1 cellular context compared by ENCODE assay signal in the genomic region with DNA sequence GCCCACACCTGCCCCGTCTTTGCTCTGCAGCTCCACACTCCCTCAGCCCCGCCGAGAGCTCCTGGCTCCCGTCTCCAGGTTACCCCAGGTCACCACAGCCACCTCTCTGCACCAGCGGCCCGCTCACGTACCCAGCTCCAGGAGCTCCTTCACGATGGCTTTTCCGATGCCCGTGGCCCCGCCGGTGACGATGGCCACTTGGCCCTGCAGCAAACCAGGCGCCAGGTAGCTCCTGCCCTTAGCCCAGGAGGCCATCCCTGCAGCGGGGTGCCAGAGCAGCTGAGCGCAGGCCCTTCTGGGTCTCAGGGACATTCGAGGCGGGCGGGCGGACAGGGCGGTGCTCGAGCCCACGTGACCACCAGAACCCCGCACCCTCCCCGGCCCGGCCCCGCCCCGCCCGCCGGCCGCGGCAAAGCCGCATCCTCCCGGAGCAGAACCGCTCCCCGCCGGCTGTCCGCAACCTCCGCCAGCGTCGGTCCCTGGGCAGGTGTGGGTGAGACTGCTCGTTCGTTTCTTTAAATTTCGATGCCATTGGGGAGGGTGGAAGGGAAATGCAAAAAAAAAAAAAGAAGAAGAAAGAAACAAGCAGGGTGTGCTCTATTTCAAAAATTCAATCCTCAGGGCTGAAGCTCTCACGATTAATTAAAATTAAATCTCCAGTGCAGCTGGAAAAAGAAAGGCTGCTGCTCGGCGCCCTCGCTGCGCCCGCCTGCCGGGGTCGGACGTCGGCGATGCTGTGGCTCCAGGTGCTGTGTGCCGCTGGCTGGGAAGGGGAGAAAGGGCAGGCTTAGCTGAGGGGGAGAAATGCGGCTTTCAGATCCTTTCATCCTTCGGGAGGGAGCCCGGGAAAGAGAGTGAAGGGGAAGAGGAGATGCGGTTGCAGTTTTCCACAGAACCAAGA.
TF ChIP-seq lines count a peak whose summit lies in the region.

A gene (minus strand): TSS at position 323 of the 901 bp plus-strand sequence. CDS start 68 bp downstream, at position 255.
A gene with protein sequence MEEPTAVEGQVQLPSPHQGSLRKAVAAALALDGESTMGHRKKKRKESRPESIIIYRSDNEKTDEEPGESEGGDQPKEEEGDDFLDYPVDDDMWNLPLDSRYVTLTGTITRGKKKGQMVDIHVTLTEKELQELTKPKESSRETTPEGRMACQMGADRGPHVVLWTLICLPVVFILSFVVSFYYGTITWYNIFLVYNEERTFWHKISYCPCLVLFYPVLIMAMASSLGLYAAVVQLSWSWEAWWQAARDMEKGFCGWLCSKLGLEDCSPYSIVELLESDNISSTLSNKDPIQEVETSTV (plus strand): TSS at position 433 of the 901 bp plus-strand sequence. CDS start 14,045 bp downstream, outside the sequence.

TF ChIP-seq in HepG2, 621 proteins besides CTCF, POLR2A, EP300 and RAD21 (continued from another document and continues in another):
- peak; percentile 82 for TF ChIP-seq ELF3 (CRISPR knock-in tag; IDR thresholded peaks at IDR 0.05)
- TF ChIP-seq, protein P1, sequence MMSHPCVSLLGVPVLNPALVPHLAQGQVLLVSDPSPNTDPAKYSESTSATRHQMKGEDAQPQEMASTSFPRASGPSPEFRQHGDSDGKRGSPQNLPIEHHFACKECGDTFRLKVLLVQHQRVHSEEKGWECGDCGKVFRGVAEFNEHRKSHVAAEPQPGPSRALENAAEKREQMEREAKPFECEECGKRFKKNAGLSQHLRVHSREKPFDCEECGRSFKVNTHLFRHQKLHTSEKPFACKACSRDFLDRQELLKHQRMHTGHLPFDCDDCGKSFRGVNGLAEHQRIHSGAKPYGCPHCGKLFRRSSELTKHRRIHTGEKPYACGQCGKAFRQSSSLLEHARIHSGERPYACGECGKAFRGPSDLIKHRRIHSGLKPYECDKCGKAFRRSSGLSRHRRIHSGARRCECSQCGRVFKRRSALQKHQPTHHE (CRISPR knock-in tag; IDR thresholded peaks at IDR 0.05; ENCODE audit: borderline replicate concordance): peak; percentile 90
- TF ChIP-seq, protein P2, sequence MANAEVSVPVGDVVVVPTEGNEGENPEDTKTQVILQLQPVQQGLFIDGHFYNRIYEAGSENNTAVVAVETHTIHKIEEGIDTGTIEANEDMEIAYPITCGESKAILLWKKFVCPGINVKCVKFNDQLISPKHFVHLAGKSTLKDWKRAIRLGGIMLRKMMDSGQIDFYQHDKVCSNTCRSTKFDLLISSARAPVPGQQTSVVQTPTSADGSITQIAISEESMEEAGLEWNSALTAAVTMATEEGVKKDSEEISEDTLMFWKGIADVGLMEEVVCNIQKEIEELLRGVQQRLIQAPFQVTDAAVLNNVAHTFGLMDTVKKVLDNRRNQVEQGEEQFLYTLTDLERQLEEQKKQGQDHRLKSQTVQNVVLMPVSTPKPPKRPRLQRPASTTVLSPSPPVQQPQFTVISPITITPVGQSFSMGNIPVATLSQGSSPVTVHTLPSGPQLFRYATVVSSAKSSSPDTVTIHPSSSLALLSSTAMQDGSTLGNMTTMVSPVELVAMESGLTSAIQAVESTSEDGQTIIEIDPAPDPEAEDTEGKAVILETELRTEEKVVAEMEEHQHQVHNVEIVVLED (CRISPR knock-in tag; IDR thresholded peaks at IDR 0.05; ENCODE audit: borderline replicate concordance): peak; percentile 70
- TF ChIP-seq SIX4 (CRISPR knock-in tag; IDR thresholded peaks at IDR 0.05): peak; percentile 63; the same call in 1 of the 2 replicates
- no peak; the same call in none of the 2 replicates for TF ChIP-seq KDM4B (CRISPR knock-in tag; IDR thresholded peaks at IDR 0.05)
- no peak for TF ChIP-seq ZNF75D (CRISPR knock-in tag; IDR thresholded peaks at IDR 0.05; ENCODE audit: borderline replicate concordance)
- TF ChIP-seq ZFP36 (IDR thresholded peaks at IDR 0.05; ENCODE audit: borderline replicate concordance, low read depth, low read length, partially characterized antibody): no peak
- peak; percentile 98 for TF ChIP-seq KAT7 (CRISPR knock-in tag; IDR thresholded peaks at IDR 0.05; ENCODE audit: borderline replicate concordance)
- TF ChIP-seq, protein P3, sequence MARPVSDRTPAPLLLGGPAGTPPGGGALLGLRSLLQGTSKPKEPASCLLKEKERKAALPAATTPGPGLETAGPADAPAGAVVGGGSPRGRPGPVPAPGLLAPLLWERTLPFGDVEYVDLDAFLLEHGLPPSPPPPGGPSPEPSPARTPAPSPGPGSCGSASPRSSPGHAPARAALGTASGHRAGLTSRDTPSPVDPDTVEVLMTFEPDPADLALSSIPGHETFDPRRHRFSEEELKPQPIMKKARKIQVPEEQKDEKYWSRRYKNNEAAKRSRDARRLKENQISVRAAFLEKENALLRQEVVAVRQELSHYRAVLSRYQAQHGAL (CRISPR knock-in tag; IDR thresholded peaks at IDR 0.05; ENCODE audit: not compliant biosample characterization): no peak
- TF ChIP-seq FIP1L1 (IDR thresholded peaks at IDR 0.05; ENCODE audit: borderline replicate concordance, insufficient read depth, low read depth, low read length): no peak; the same call in 1 of the 2 replicates
- TF ChIP-seq ZNF367 (CRISPR knock-in tag; IDR thresholded peaks at IDR 0.05; ENCODE audit: borderline replicate concordance): no peak; the same call in 1 of the 2 replicates
- peak; percentile 22; the same call in 1 of the 2 replicates for TF ChIP-seq GFI1 (CRISPR knock-in tag; IDR thresholded peaks at IDR 0.05; ENCODE audit: borderline replicate concordance)
- TF ChIP-seq, protein P4, sequence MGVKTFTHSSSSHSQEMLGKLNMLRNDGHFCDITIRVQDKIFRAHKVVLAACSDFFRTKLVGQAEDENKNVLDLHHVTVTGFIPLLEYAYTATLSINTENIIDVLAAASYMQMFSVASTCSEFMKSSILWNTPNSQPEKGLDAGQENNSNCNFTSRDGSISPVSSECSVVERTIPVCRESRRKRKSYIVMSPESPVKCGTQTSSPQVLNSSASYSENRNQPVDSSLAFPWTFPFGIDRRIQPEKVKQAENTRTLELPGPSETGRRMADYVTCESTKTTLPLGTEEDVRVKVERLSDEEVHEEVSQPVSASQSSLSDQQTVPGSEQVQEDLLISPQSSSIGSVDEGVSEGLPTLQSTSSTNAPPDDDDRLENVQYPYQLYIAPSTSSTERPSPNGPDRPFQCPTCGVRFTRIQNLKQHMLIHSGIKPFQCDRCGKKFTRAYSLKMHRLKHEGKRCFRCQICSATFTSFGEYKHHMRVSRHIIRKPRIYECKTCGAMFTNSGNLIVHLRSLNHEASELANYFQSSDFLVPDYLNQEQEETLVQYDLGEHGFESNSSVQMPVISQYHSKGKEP (CRISPR knock-in tag; IDR thresholded peaks at IDR 0.05): 0 out of 2 replicates have a peak, but pooled peaks have one; percentile 28
- peak; percentile 90; the same call in 1 of the 2 replicates for TF ChIP-seq ETV6 (CRISPR knock-in tag; conservative IDR thresholded peaks at IDR 0.05)
- no peak for TF ChIP-seq HHEX (CRISPR knock-in tag; IDR thresholded peaks at IDR 0.05)
- peak; percentile 86 for TF ChIP-seq NFATC3 (CRISPR knock-in tag; IDR thresholded peaks at IDR 0.05)
- TF ChIP-seq, protein P5, sequence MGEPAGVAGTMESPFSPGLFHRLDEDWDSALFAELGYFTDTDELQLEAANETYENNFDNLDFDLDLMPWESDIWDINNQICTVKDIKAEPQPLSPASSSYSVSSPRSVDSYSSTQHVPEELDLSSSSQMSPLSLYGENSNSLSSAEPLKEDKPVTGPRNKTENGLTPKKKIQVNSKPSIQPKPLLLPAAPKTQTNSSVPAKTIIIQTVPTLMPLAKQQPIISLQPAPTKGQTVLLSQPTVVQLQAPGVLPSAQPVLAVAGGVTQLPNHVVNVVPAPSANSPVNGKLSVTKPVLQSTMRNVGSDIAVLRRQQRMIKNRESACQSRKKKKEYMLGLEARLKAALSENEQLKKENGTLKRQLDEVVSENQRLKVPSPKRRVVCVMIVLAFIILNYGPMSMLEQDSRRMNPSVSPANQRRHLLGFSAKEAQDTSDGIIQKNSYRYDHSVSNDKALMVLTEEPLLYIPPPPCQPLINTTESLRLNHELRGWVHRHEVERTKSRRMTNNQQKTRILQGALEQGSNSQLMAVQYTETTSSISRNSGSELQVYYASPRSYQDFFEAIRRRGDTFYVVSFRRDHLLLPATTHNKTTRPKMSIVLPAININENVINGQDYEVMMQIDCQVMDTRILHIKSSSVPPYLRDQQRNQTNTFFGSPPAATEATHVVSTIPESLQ (CRISPR knock-in tag; conservative IDR thresholded peaks at IDR 0.05): no peak; the same call in 1 of the 2 replicates
- TF ChIP-seq CBX1 (IDR thresholded peaks at IDR 0.05; ENCODE audit: low read depth): peak; percentile 97
- TF ChIP-seq SAP130 (CRISPR knock-in tag; IDR thresholded peaks at IDR 0.05; ENCODE audit: low read depth): peak; percentile 97
- TF ChIP-seq ZFP90 (CRISPR knock-in tag; IDR thresholded peaks at IDR 0.05; ENCODE audit: borderline replicate concordance): peak; percentile 91
- TF ChIP-seq, protein P6, sequence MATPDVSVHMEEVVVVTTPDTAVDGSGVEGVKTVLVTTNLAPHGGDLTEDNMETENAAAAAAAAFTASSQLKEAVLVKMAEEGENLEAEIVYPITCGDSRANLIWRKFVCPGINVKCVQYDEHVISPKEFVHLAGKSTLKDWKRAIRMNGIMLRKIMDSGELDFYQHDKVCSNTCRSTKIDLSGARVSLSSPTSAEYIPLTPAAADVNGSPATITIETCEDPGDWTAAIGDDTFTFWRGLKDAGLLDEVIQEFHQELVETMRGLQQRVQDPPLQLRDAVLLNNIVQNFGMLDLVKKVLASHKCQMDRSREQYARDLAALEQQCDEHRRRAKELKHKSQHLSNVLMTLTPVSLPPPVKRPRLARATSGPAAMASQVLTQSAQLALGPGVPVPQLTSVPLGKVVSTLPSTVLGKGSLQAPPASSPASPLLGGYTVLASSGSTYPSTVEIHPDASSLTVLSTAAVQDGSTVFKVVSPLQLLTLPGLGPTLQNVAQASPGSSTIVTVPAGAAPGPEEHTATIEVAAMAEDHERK (CRISPR knock-in tag; IDR thresholded peaks at IDR 0.05; ENCODE audit: low read depth): no peak
- TF ChIP-seq, protein P7, sequence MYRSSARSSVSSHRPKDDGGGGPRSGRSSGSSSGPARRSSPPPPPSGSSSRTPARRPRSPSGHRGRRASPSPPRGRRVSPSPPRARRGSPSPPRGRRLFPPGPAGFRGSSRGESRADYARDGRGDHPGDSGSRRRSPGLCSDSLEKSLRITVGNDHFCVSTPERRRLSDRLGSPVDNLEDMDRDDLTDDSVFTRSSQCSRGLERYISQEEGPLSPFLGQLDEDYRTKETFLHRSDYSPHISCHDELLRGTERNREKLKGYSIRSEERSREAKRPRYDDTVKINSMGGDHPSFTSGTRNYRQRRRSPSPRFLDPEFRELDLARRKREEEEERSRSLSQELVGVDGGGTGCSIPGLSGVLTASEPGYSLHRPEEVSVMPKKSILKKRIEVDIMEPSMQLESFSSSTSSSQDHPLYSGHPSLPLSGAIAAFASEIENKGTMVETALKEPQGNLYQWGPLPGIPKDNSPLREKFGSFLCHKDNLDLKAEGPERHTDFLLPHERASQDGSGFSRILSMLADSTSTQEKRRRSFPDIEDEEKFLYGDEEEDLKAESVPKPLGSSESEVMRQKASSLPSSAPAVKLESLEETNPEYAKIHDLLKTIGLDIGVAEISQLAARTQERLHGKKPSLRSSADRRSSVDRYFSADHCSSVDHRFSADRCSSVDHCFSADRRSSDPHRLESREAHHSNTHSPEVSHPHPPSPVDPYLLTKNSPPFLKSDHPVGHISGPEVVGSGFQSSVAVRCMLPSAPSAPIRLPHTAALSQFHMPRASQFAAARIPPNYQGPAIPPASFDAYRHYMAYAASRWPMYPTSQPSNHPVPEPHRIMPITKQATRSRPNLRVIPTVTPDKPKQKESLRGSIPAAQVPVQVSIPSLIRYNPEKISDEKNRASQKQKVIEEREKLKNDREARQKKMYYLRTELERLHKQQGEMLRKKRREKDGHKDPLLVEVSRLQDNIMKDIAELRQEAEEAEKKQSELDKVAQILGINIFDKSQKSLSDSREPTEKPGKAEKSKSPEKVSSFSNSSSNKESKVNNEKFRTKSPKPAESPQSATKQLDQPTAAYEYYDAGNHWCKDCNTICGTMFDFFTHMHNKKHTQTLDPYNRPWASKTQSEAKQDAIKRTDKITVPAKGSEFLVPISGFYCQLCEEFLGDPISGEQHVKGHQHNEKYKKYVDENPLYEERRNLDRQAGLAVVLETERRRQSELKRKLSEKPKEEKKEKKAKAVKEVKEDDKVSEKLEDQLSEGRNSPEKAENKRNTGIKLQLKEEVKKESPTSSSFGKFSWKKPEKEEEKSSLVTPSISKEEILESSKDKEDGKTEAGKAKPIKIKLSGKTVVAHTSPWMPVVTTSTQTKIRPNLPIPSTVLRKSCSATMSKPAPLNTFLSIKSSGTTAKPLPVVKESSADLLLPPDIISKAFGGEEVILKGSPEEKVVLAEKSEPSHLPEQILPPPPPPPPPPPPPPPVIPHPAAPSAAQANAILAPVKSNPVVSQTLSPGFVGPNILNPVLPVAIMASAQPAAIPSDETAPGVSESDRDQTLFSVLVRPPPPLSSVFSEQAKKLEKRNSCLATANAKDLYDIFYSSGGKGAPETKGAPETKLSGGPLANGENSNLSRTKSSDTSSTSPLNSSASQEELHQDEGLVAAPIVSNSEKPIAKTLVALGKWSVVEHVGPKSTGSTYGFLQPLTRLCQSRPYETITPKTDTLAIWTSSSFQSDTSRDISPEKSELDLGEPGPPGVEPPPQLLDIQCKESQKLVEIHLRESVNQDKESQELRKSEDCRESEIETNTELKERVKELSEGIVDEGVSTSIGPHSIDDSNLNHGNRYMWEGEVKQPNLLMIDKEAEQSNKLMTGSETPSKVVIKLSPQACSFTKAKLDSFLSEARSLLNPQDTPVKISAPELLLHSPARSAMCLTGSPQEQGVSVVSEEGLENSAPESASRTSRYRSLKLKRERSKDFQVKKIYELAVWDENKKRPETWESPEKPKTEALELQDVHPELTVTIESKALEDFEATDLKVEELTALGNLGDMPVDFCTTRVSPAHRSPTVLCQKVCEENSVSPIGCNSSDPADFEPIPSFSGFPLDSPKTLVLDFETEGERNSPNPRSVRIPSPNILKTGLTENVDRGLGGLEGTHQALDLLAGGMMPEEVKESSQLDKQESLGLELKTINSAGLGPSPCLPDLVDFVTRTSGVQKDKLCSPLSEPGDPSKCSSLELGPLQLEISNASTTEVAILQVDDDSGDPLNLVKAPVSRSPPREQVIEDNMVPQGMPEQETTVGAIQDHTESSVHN (CRISPR knock-in tag; IDR thresholded peaks at IDR 0.05): peak; percentile 94
- peak; percentile 96; the same call in 1 of the 2 replicates for TF ChIP-seq TMF1 (CRISPR knock-in tag; IDR thresholded peaks at IDR 0.05; ENCODE audit: low read depth)
- no peak for TF ChIP-seq ZNF496 (CRISPR knock-in tag; IDR thresholded peaks at IDR 0.05; ENCODE audit: insufficient replicate concordance)
